Comparison of ENCODE assay signal across 8 cellular contexts in genomic region chr4:86935833-86936721, GRCh38. TPM values are rescaled to one million over a fixed set of nuclear protein-coding genes. Genes with fewer than 3 reads are reported as not detected.
DNase-seq lines count a peak whose midpoint lies in the region; ATAC-seq, FAIRE-seq and TF ChIP-seq lines count a peak whose summit lies in the region.

No MANE protein-coding gene starts in this region.

- H3K9me3 ChIP-seq in A549, result no peaks in the 10 kb centered on the region
- no peaks in the 10 kb centered on the region for H3K9me3 ChIP-seq in OCI-LY1 (ENCODE audit: low read length)
- no peaks in the 10 kb centered on the region for H3K9me3 ChIP-seq in esophagus muscularis mucosa

- peak overlapping the region; percentile 89 to 98 for H3K27ac ChIP-seq in A549
- peak overlapping the region; percentile 75 for H3K27ac ChIP-seq in OCI-LY1 (ENCODE audit: low read depth, low read length, poor library complexity, severe bottlenecking)
- H3K27ac ChIP-seq in esophagus muscularis mucosa (replicated peaks in 1 of 4), result peak overlapping the region; percentile 97 to 99 (median 99)

- peaks cover 48 to 62% of the 10 kb centered on the region in 2 donors for H3K4me1 Mint-ChIP-seq in natural killer cell

- peaks cover 46% of the 10 kb centered on the region for H3K4me1 ChIP-seq in A549
- H3K4me1 ChIP-seq in OCI-LY1 (ENCODE audit: insufficient read depth, low read length, severe bottlenecking), result peaks cover 63% of the 10 kb centered on the region
- peaks cover 29 to 66% (median 55%) of the 10 kb centered on the region in 4 donors for H3K4me1 ChIP-seq in esophagus muscularis mucosa

- peaks cover 11% of the 10 kb centered on the region; the same call in 1 of the 2 replicates for H3F3A ChIP-seq in OCI-LY1 (ENCODE audit: insufficient read depth, low read length)

- intact Hi-C loops in esophagus muscularis mucosa (cut with DNase I) (loop anchor here (2.0 to 5.0 kb wide), 2 partner anchors 71 to 911 kb away; no protein-coding TSS in a partner anchor), natural killer cell (cut with micrococcal nuclease) (loop anchor here (1.0 to 10.0 kb wide), 5 partner anchors 70 to 1889 kb away; partner anchors contain the start of genes HERC3 and KLHL8)

- TF ChIP-seq POLR2A in A549 (IDR thresholded peaks at IDR 0.05; ENCODE audit: low read length) (peak; percentile 11; the same call in 1 of the 2 replicates), esophagus muscularis mucosa (IDR thresholded peaks at IDR 0.05; ENCODE audit: low read depth) (no peak)

- no peak for FAIRE-seq in A549 (lab: Jason Lieb, UNC)

- peak in 1 of 2 experiments; percentile 8; a peak in 1 of 5 replicates for TF ChIP-seq RAD21 in A549 (conservative IDR thresholded peaks at IDR 0.05 in 1 of 2, IDR thresholded peaks at IDR 0.05 in 1 of 2)

- no peak overlapping the region for H2AFZ ChIP-seq in OCI-LY1 (ENCODE audit: low read length)

- H3K36me3 ChIP-seq in OCI-LY1 (ENCODE audit: insufficient read depth, low read length) (no peaks in the 10 kb centered on the region), esophagus muscularis mucosa (peaks cover 0 to 10% (median 6%) of the 10 kb centered on the region in 4 donors)

- peak overlapping the region; percentile 89 for H3K4me2 ChIP-seq in A549
- H3K4me2 ChIP-seq in OCI-LY1 (ENCODE audit: low read length), result peak overlapping the region; percentile 85

- H3K9me3 Mint-ChIP-seq in natural killer cell, result no peaks in the 10 kb centered on the region

- H3K79me2 ChIP-seq in OCI-LY1 (ENCODE audit: insufficient read depth, low read length), result peaks cover 11% of the 10 kb centered on the region

- H3K27me3 Mint-ChIP-seq in natural killer cell (ENCODE audit: low read depth in 2 of 2), result no peaks in the 10 kb centered on the region

- peak overlapping the region; percentile 82 for H3K9ac ChIP-seq in OCI-LY1 (ENCODE audit: low read length)

- no peaks in the 10 kb centered on the region for H3K36me3 Mint-ChIP-seq in natural killer cell

- no peaks in the 10 kb centered on the region for H4K20me1 ChIP-seq in OCI-LY1 (ENCODE audit: insufficient read depth, low read length)

- CTCF ChIA-PET in A549 (lab: Yijun Ruan, JAX), result interaction anchor here (0.8 to 3.4 kb wide), 5 partner anchors 13 to 299 kb away, joined by 3 to 18 read pairs (median 14); no protein-coding TSS in a partner anchor

- no peak for TF ChIP-seq CTCF in A549 (IDR thresholded peaks at IDR 0.05)
- no peak for TF ChIP-seq CTCF in OCI-LY1 (IDR thresholded peaks at IDR 0.05; ENCODE audit: low read length)
- no peak for TF ChIP-seq CTCF in esophagus muscularis mucosa (IDR thresholded peaks at IDR 0.05)
- TF ChIP-seq CTCF in natural killer cell (IDR thresholded peaks at IDR 0.05), result no peak

- peak; percentile 74 to 82 for DNase-seq in A549 (ENCODE audit: low read depth in 1 of 2, low spot score in 1 of 2)
- peak; percentile 67 for DNase-seq in activated T-cell treated with anti-CD3 and anti-CD28 coated beads for 4 hours
- DNase-seq in esophagus muscularis mucosa (ENCODE audit: extremely low spot score), result peak; percentile 95
- peak; percentile 70 for DNase-seq in natural killer cell
- peak; percentile 74 for DNase-seq in stimulated activated naive CD8-positive, alpha-beta T cell treated with anti-CD3 and anti-CD28 coated beads, Interleukin-15, Interleukin-2, amounts not matched to agents 100 U/mL and 50 U/mL, for 24 hours

- H3K27ac Mint-ChIP-seq in natural killer cell, result peak overlapping the region; percentile 84 to 90

- no peaks in the 10 kb centered on the region for H3K9me2 ChIP-seq in OCI-LY1 (ENCODE audit: low read depth, low read length)

- TF ChIP-seq EP300 in A549 (IDR thresholded peaks at IDR 0.05) (no peak), esophagus muscularis mucosa (IDR thresholded peaks at IDR 0.05) (no peak)

- peak; percentile 83 to 87 for ATAC-seq in A549
- peak; percentile 34 for ATAC-seq in GM18867 (IDR thresholded peaks at IDR 0.05; ENCODE audit: unreplicated experiment)
- ATAC-seq in HG03066 (IDR thresholded peaks at IDR 0.05; ENCODE audit: low read depth, unreplicated experiment), result peak; percentile 33
- peak; percentile 46 to 67 (median 53) for ATAC-seq in natural killer cell
- peak; percentile 66 for ATAC-seq in stimulated activated naive CD8-positive, alpha-beta T cell treated with anti-CD3 and anti-CD28 coated beads, Interleukin-15, Interleukin-2, amounts not matched to agents 100 U/mL and 50 U/mL, for 24 hours

- peak overlapping the region; percentile 98 for H3K4me3 Mint-ChIP-seq in natural killer cell

- H3K4me3 ChIP-seq in A549, result peak overlapping the region; percentile 78
- peak overlapping the region; percentile 78 for H3K4me3 ChIP-seq in OCI-LY1 (ENCODE audit: low read depth, low read length, poor library complexity, severe bottlenecking)
- peak overlapping the region; percentile 94 to 99 (median 97) for H3K4me3 ChIP-seq in esophagus muscularis mucosa

- POLR2A ChIA-PET in A549 (lab: Yijun Ruan, JAX), result interaction anchor here (0.6 to 3.7 kb wide), 13 partner anchors 8 to 161 kb away, joined by 3 to 62 read pairs (median 5); no protein-coding TSS in a partner anchor

- WGBS in A549 (ENCODE audit: missing lambda C conversion rate), result under 1% methylated on average over 33 of the region's 36 CpGs
- 13% methylated on average over 36 of the region's 36 CpGs for WGBS in esophagus muscularis mucosa

- H3K27me3 ChIP-seq in OCI-LY1 (ENCODE audit: insufficient read depth, low read length) (no peaks in the 10 kb centered on the region), esophagus muscularis mucosa (peaks cover 0 to 3% (median 0%) of the 10 kb centered on the region in 4 donors)

TF ChIP-seq in A549, 52 proteins besides CTCF, POLR2A, EP300 and RAD21 (continues in another document):
- no peak for TF ChIP-seq EHMT2 (IDR thresholded peaks at IDR 0.05; ENCODE audit: low read depth)
- TF ChIP-seq, protein P1, sequence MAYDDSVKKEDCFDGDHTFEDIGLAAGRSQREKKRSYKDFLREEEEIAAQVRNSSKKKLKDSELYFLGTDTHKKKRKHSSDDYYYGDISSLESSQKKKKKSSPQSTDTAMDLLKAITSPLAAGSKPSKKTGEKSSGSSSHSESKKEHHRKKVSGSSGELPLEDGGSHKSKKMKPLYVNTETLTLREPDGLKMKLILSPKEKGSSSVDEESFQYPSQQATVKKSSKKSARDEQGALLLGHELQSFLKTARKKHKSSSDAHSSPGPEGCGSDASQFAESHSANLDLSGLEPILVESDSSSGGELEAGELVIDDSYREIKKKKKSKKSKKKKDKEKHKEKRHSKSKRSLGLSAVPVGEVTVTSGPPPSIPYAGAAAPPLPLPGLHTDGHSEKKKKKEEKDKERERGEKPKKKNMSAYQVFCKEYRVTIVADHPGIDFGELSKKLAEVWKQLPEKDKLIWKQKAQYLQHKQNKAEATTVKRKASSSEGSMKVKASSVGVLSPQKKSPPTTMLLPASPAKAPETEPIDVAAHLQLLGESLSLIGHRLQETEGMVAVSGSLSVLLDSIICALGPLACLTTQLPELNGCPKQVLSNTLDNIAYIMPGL (CRISPR knock-in tag; IDR thresholded peaks at IDR 0.05; ENCODE audit: borderline replicate concordance), result no peak
- no peak for TF ChIP-seq RFX5 (IDR thresholded peaks at IDR 0.05)
- TF ChIP-seq KDM1A (IDR thresholded peaks at IDR 0.05; ENCODE audit: low read depth), result 0 out of 2 replicates have a peak, but pooled peaks have one; percentile 9
- peak; percentile 38; the same call in 1 of the 2 replicates for TF ChIP-seq GATA3 (IDR thresholded peaks at IDR 0.05; ENCODE audit: borderline replicate concordance)
- TF ChIP-seq, protein P2, sequence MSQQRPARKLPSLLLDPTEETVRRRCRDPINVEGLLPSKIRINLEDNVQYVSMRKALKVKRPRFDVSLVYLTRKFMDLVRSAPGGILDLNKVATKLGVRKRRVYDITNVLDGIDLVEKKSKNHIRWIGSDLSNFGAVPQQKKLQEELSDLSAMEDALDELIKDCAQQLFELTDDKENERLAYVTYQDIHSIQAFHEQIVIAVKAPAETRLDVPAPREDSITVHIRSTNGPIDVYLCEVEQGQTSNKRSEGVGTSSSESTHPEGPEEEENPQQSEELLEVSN (IDR thresholded peaks at IDR 0.05; ENCODE audit: borderline replicate concordance, low read depth), result peak; percentile 48; the same call in 1 of the 2 replicates
- no peak for TF ChIP-seq ZC3H11A (IDR thresholded peaks at IDR 0.05)
- TF ChIP-seq MYC (IDR thresholded peaks at IDR 0.05; ENCODE audit: borderline replicate concordance, low read length), result peak; percentile 56; the same call in 1 of the 2 replicates

RNA-seq across cellular contexts. Expression of gene AFF1, which starts 1.3 kb away (rescaled TPM):
- polyA plus RNA-seq in A549 (2011; rRNA removed), result 15.4 and 29.8 TPM in 2 replicates
- polyA plus RNA-seq in A549 (2012; cell fraction: cytosol; rRNA removed), result 4.5 and 5.5 TPM in 2 replicates
- 3.8 and 7.8 TPM in 2 replicates for polyA plus RNA-seq in A549 (2012; cell fraction: nucleus; rRNA removed)
- polyA plus RNA-seq in A549 (2017; fragmentation: RNase III; extraction: RNeasy Plus Mini Kit Qiagen cat#74134 plus additional on column Dnase treatment), result 11.3 to 13.7 TPM (median 12.2 TPM) in 3 replicates
- polyA minus RNA-seq in A549 (2011; rRNA and poly(A)+ RNA removed), result 55.6 and 59.6 TPM in 2 replicates
- total RNA-seq in esophagus muscularis mucosa, result 10 to 100 TPM; 53.6 to 85.2 (median 70.6) TPM
- 10 to 100 TPM; 87.9 to 93.4 (median 91.7) TPM for total RNA-seq in natural killer cell

RNA-seq across cellular contexts. Expression of gene C4orf36, which starts 43.9 kb away (rescaled TPM):
- polyA plus RNA-seq in A549 (2011; rRNA removed), result 1.5 and 1.9 TPM in 2 replicates
- 0.98 and 1.4 TPM in 2 replicates for polyA plus RNA-seq in A549 (2012; cell fraction: cytosol; rRNA removed)
- 0.29 and 0.39 TPM in 2 replicates for polyA plus RNA-seq in A549 (2012; cell fraction: nucleus; rRNA removed)
- 1.5 to 2.9 TPM (median 2.5 TPM) in 3 replicates for polyA plus RNA-seq in A549 (2017; fragmentation: RNase III; extraction: RNeasy Plus Mini Kit Qiagen cat#74134 plus additional on column Dnase treatment)
- polyA minus RNA-seq in A549 (2011; rRNA and poly(A)+ RNA removed), result 0.74 TPM in 1 of 2 replicates, not detected in the other
- total RNA-seq in esophagus muscularis mucosa, result 1 to 10 TPM in 1 of 4 donors, not detected in 3; 1.3 TPM
- total RNA-seq in natural killer cell, result not detected

Comparison
In these comparisons a context has a peak if more than half of its experiments do, and no peak if none do; other contexts are left out.
1. Peak in every context shown above with its lines: DNase-seq, ATAC-seq, H3K4me3 ChIP-seq and H3K27ac ChIP-seq.
2. ATAC-seq: peak in every context shown above with its lines; median percentile 85 in A549; 66 in stimulated activated naive CD8-positive, alpha-beta T cell treated with anti-CD3 and anti-CD28 coated beads, Interleukin-15, Interleukin-2, amounts not matched to agents 100 U/mL and 50 U/mL, for 24 hours; 53 in natural killer cell; 34 in GM18867; 33 in HG03066.